In the genomic region with DNA sequence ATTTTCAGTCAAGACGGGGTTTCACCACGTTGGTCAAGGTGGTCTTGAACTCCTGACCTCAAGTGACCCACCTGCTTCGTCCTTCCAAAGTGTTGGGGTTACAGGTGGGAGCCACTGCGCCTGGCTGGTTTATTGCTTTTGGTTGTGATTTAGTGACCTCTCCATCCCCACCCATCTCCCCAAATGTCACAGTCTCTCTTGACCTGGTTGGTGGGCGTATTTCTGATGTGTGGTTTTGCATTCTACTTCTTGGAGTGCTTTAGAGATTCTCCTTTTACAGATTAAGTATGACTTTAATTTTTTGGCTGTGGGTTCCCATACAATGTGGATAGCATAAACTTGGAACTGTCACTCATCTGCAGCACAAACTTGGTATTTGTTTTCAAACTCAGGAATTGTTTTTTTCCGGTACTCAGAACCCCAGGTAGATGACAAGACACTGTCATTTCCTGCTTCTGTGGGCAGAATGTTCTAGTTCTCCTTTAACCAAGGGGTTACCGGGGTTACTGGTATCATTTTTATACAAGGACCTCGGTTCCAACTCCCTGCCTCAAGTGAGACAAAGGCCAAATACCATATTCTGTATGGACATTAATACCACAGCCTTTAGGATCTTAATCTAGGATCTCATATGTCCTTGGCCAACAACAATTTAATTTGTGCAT, we compare ENCODE assay signal across 19 cellular contexts. TPM values are rescaled to one million over a fixed set of nuclear protein-coding genes. Genes with fewer than 3 reads are reported as not detected.
"Had no signal": no experiment of that assay in that cellular context is flagged by ENCODE, and none has a peak within 500 bp of the region (broad histone marks: within the 10 kb centered on the region; RNA-seq: fewer than 3 reads in every experiment).

No MANE protein-coding gene starts in this region.

- DNase-seq: activated CD4-positive, alpha-beta memory T cell treated with anti-CD3 and anti-CD28 coated beads for 36 hours; activated T-cell treated with anti-CD3 and anti-CD28 coated beads for 4 hours; foreskin fibroblast; hypothalamus; lower lobe of right lung; sigmoid colon; stimulated activated CD8-positive, alpha-beta memory T cell treated with anti-CD3 and anti-CD28 coated beads, Interleukin-4, amount 100 ng/mL, for 48 hours had no signal

- H3K36me3 ChIP-seq: sigmoid colon, tibial nerve had no signal

- H3K4me3 ChIP-seq: lower lobe of right lung, sigmoid colon, tibial nerve had no signal

- H3K4me1 ChIP-seq: lower lobe of right lung, parathyroid adenoma, sigmoid colon, tibial nerve had no signal

- ATAC-seq: lower lobe of right lung; naive thymus-derived CD8-positive, alpha-beta T cell had no signal

- H3K79me2 ChIP-seq: parathyroid adenoma had no signal

- H3K9ac ChIP-seq: parathyroid adenoma had no signal

- H2AFZ ChIP-seq: parathyroid adenoma had no signal

- H3K9me3 ChIP-seq: lower lobe of right lung, sigmoid colon, tibial nerve had no signal

- H3K27ac Mint-ChIP-seq: activated CD4-positive, alpha-beta memory T cell treated with anti-CD3 and anti-CD28 coated beads for 36 hours; activated naive CD8-positive, alpha-beta T cell; activated T-helper 1 cell treated with anti-CD3 and anti-CD28 coated beads, Interleukin-12 subunit alpha, Interleukin-12 subunit beta, Interleukin-2, Interleukin-4 antibody, amounts not matched to agents 30 ng/mL and 10 ng/mL and 1 ng/mL, durations not matched to agents 14 hours and 24 hours and 36 hours; stimulated activated naive CD8-positive, alpha-beta T cell treated with anti-CD3 and anti-CD28 coated beads, Interleukin-15, Interleukin-2, amounts not matched to agents 100 ng/mL and 50 ng/mL, for 24 hours; T-helper 2 cell treated with Interferon-gamma antibody and Interleukin-4, amounts not matched to agents 5 μg/mL and 100 μg/mL, for 36 hours had no signal

- H3K4me3 Mint-ChIP-seq: activated CD4-positive, alpha-beta memory T cell treated with anti-CD3 and anti-CD28 coated beads for 36 hours; activated naive CD8-positive, alpha-beta T cell; activated T-helper 1 cell treated with anti-CD3 and anti-CD28 coated beads, Interleukin-12 subunit alpha, Interleukin-12 subunit beta, Interleukin-2, Interleukin-4 antibody, amounts not matched to agents 30 ng/mL and 10 ng/mL and 1 ng/mL, durations not matched to agents 14 hours and 24 hours and 36 hours; naive thymus-derived CD8-positive, alpha-beta T cell; stimulated activated naive CD8-positive, alpha-beta T cell treated with anti-CD3 and anti-CD28 coated beads, Interleukin-15, Interleukin-2, amounts not matched to agents 100 ng/mL and 50 ng/mL, for 24 hours; T-helper 2 cell treated with Interferon-gamma antibody and Interleukin-4, amounts not matched to agents 5 μg/mL and 100 μg/mL, for 36 hours had no signal

- H3K9me3 Mint-ChIP-seq: activated T-helper 1 cell treated with anti-CD3 and anti-CD28 coated beads, Interleukin-12 subunit alpha, Interleukin-12 subunit beta, Interleukin-2, Interleukin-4 antibody, amounts not matched to agents 30 ng/mL and 10 ng/mL and 1 ng/mL, durations not matched to agents 14 hours and 24 hours and 36 hours; stimulated activated naive CD8-positive, alpha-beta T cell treated with anti-CD3 and anti-CD28 coated beads, Interleukin-15, Interleukin-2, amounts not matched to agents 100 ng/mL and 50 ng/mL, for 24 hours; T-helper 2 cell treated with Interferon-gamma antibody and Interleukin-4, amounts not matched to agents 5 μg/mL and 100 μg/mL, for 36 hours had no signal

- H3K27me3 ChIP-seq: sigmoid colon, tibial nerve had no signal

- FAIRE-seq: keratinocyte, TTC549, urothelium cell line had no signal

- H3K36me3 Mint-ChIP-seq: activated CD4-positive, alpha-beta memory T cell treated with anti-CD3 and anti-CD28 coated beads for 36 hours; activated naive CD8-positive, alpha-beta T cell; naive thymus-derived CD8-positive, alpha-beta T cell had no signal

- H3K27ac ChIP-seq: epithelial cell of prostate, lower lobe of right lung, parathyroid adenoma, sigmoid colon, tibial nerve had no signal

- H3K27me3 Mint-ChIP-seq: activated naive CD8-positive, alpha-beta T cell; stimulated activated naive CD8-positive, alpha-beta T cell treated with anti-CD3 and anti-CD28 coated beads, Interleukin-15, Interleukin-2, amounts not matched to agents 100 ng/mL and 50 ng/mL, for 24 hours had no signal

RNA-seq across cellular contexts. Expression of a gene that starts 50.5 kb away (rescaled TPM):
- total RNA-seq: activated T-helper 1 cell treated with anti-CD3 and anti-CD28 coated beads, Interleukin-12 subunit alpha, Interleukin-12 subunit beta, Interleukin-2, Interleukin-4 antibody, amounts not matched to agents 30 ng/mL and 10 ng/mL and 1 ng/mL, durations not matched to agents 14 hours and 24 hours and 36 hours; chondrocyte had no signal
- polyA plus RNA-seq: naive thymus-derived CD8-positive, alpha-beta T cell had no signal
